Comparison of ENCODE assay signal across 20 cellular contexts in the genomic region with DNA sequence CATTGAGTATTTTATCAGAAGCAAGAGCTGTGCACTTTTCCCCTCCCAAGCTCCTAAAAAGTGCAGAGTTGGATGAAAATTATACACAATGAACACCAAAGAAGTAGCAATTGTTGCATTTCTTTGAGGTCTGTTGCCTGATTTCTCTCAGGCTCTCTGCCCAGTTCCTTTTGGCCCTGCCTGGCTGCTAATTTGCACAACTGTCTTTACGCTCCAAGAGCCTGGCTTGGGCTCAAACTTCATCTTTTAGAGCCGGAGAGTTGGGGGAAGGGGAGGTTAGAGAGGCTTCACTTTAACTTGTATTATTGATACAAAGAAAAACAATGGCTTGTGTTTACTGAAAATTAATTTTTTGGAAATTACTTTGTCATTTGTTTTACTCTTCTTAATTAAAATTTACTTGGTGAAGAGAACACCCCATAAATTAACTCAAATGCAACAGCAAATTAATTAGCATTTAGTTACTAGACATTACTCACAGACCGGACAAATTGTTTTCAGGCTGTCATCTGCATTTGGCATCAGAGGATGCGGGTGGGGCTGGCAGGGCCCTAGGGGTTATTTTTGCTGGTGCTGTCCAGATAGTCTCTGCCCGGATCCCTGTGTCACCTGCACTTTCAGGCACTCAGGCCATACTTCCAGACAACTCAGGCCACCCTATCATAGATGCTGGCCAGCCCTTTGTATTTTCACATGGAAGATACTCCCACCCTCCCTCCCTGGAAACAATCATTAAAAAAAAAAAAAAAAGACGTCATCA.
A peak's percentile ranks its signal among the peaks of the same experiment; 100 is the strongest.
DNase-seq lines count a peak whose midpoint lies in the region; ATAC-seq and TF ChIP-seq lines count a peak whose summit lies in the region.
"Had no signal": no experiment of that assay in that cellular context is flagged by ENCODE, and none has a peak within 500 bp of the region (broad histone marks: within the 10 kb centered on the region; RNA-seq: fewer than 3 reads in every experiment).

No MANE protein-coding gene starts in this region.

- no peak overlapping the region for H3K4me3 Mint-ChIP-seq in natural killer cell
- H3K4me3 Mint-ChIP-seq in CD4-positive, alpha-beta memory T cell, result no peak overlapping the region
- H3K4me3 Mint-ChIP-seq: activated naive CD4-positive, alpha-beta T cell treated with anti-CD3 and anti-CD28 coated beads, Interleukin-2, amount 50 U/mL, for 24 hours; endodermal cell had no signal

- H3K27me3 Mint-ChIP-seq in natural killer cell (ENCODE audit: low read depth in 2 of 2), result peaks cover 4 to 6% of the 10 kb centered on the region in 2 donors
- H3K27me3 Mint-ChIP-seq in CD4-positive, alpha-beta memory T cell, result peaks cover 0 to 2% of the 10 kb centered on the region in 2 donors

- H3K9me3 ChIP-seq in CD4-positive, alpha-beta memory T cell (ENCODE audit: control insufficient read depth in 1 of 2, low read length in 2 of 2), result no peaks in the 10 kb centered on the region
- H3K9me3 ChIP-seq: colonic mucosa, neutrophil, uterus had no signal

- no peak for TF ChIP-seq CTCF in VCaP (conservative IDR thresholded peaks at IDR 0.05)
- TF ChIP-seq CTCF in natural killer cell (IDR thresholded peaks at IDR 0.05), result no peak

- H3K27ac ChIP-seq in VCaP, result peak overlapping the region; percentile 80; the same call in 1 of the 2 replicates
- no peak overlapping the region for H3K27ac ChIP-seq in CD4-positive, alpha-beta memory T cell (ENCODE audit: low read depth, low read length)
- H3K27ac ChIP-seq: colonic mucosa, neutrophil, uterus had no signal

- no peaks in the 10 kb centered on the region for H3K36me3 Mint-ChIP-seq in natural killer cell
- H3K36me3 Mint-ChIP-seq in CD4-positive, alpha-beta memory T cell, result no peaks in the 10 kb centered on the region
- H3K36me3 Mint-ChIP-seq: activated naive CD4-positive, alpha-beta T cell treated with anti-CD3 and anti-CD28 coated beads, Interleukin-2, amount 50 U/mL, for 24 hours had no signal

- POLR2A ChIA-PET in CD4-positive, alpha-beta memory T cell (lab: Charles Lee; ENCODE audit: partially characterized antibody), result no interaction called here

- H3K9me3 Mint-ChIP-seq in natural killer cell, result no peaks in the 10 kb centered on the region
- H3K9me3 Mint-ChIP-seq in CD4-positive, alpha-beta memory T cell, result peaks cover 0 to 2% (median 0%) of the 10 kb centered on the region in 8 donors
- H3K9me3 Mint-ChIP-seq: endodermal cell had no signal

- intact Hi-C loops in natural killer cell (cut with micrococcal nuclease), result no loop called here
- intact Hi-C loops in CD4-positive, alpha-beta memory T cell (cut with micrococcal nuclease), result no loop called here

- DNase-seq in Ammon's horn (ENCODE audit: low spot score), result peak; percentile 72
- peak; percentile 79 for DNase-seq in G401 (ENCODE audit: low spot score)
- peak; percentile 68 for DNase-seq in midbrain (lab: John Stamatoyannopoulos, UW)
- DNase-seq in natural killer cell, result no peak
- no peak for DNase-seq in A172 (ENCODE audit: low spot score)
- DNase-seq in CD4-positive, alpha-beta memory T cell, result no peak
- DNase-seq: ACHN; colonic mucosa; DMS53; endodermal cell; NCI-H510A treated with DMSO at 0.1 percent for 48 hours; SHP77; stimulated activated CD4-positive, alpha-beta T cell treated with anti-CD3 and anti-CD28 coated beads, Interleukin-12 subunit alpha, Interleukin-12 subunit beta, amount 100 ng/mL, for 4 hours; uterus had no signal

- no peak overlapping the region for H3K4me3 ChIP-seq in CD4-positive, alpha-beta memory T cell (ENCODE audit: low read length in 2 of 2)
- H3K4me3 ChIP-seq: colonic mucosa, K562, uterus had no signal

- CTCF ChIA-PET in CD4-positive, alpha-beta memory T cell (lab: Charles Lee; ENCODE audit: partially characterized antibody), result no interaction called here

- no peak overlapping the region for H3K27ac Mint-ChIP-seq in natural killer cell
- H3K27ac Mint-ChIP-seq in CD4-positive, alpha-beta memory T cell, result no peak overlapping the region
- H3K27ac Mint-ChIP-seq: activated naive CD4-positive, alpha-beta T cell treated with anti-CD3 and anti-CD28 coated beads, Interleukin-2, amount 50 U/mL, for 24 hours; endodermal cell had no signal

- ATAC-seq in natural killer cell, result no peak
- no peak for ATAC-seq in HG03097 (IDR thresholded peaks at IDR 0.05; ENCODE audit: low FRiP score, unreplicated experiment)
- ATAC-seq: K562, left lobe of liver had no signal

- in situ Hi-C loops in G401 (cut with HindIII; ENCODE audit: low sequenced_read_pairs), result no loop called here

- no peaks in the 10 kb centered on the region for H3K4me1 Mint-ChIP-seq in natural killer cell
- no peaks in the 10 kb centered on the region for H3K4me1 Mint-ChIP-seq in CD4-positive, alpha-beta memory T cell
- H3K4me1 Mint-ChIP-seq: activated naive CD4-positive, alpha-beta T cell treated with anti-CD3 and anti-CD28 coated beads, Interleukin-2, amount 50 U/mL, for 24 hours had no signal

- H3K4me1 ChIP-seq in CD4-positive, alpha-beta memory T cell (ENCODE audit: insufficient read depth, low read length), result no peaks in the 10 kb centered on the region
- H3K4me1 ChIP-seq: colonic mucosa, uterus had no signal

- no peaks in the 10 kb centered on the region for H3K27me3 ChIP-seq in CD4-positive, alpha-beta memory T cell (ENCODE audit: insufficient read depth, low read length)
- H3K27me3 ChIP-seq: colonic mucosa, neutrophil, uterus had no signal

- no peaks in the 10 kb centered on the region for H3K36me3 ChIP-seq in CD4-positive, alpha-beta memory T cell (ENCODE audit: insufficient read depth, low read length)
- H3K36me3 ChIP-seq: colonic mucosa, neutrophil, uterus had no signal

Comparison
In these comparisons a context has a peak if more than half of its experiments do, and no peak if none do; other contexts are left out.
1. DNase-seq: peak in Ammon's horn (single experiment), G401 (single experiment) and midbrain (single experiment); none in natural killer cell (single experiment), A172 (single experiment) and CD4-positive, alpha-beta memory T cell (0 of 5).